1 cellular context compared by ENCODE assay signal in genomic region chr2:9946818-9947217, GRCh38.
TF ChIP-seq lines count a peak whose summit lies in the region.

No MANE protein-coding gene starts in this region.

TF ChIP-seq in HepG2, 621 proteins besides CTCF, POLR2A, EP300 and RAD21 (continued from another document and continues in another):
- TF ChIP-seq HIC2 (CRISPR knock-in tag; IDR thresholded peaks at IDR 0.05; ENCODE audit: low read depth): peak; percentile 61; the same call in 1 of the 2 replicates
- peak; percentile 81 for TF ChIP-seq POGZ (CRISPR knock-in tag; IDR thresholded peaks at IDR 0.05)
- TF ChIP-seq, protein P1, sequence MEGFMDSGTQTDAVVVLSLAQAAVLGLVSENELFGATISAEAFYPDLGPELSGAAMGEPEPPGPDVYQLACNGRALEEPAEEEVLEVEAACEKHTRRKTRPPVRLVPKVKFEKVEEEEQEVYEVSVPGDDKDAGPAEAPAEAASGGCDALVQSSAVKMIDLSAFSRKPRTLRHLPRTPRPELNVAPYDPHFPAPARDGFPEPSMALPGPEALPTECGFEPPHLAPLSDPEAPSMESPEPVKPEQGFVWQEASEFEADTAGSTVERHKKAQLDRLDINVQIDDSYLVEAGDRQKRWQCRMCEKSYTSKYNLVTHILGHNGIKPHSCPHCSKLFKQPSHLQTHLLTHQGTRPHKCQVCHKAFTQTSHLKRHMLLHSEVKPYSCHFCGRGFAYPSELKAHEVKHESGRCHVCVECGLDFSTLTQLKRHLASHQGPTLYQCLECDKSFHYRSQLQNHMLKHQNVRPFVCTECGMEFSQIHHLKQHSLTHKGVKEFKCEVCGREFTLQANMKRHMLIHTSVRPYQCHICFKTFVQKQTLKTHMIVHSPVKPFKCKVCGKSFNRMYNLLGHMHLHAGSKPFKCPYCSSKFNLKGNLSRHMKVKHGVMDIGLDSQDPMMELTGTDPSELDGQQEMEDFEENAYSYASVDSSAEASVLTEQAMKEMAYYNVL (CRISPR knock-in tag; IDR thresholded peaks at IDR 0.05; ENCODE audit: borderline replicate concordance): no peak
- peak; percentile 66 for TF ChIP-seq HNF4A (CRISPR knock-in tag; IDR thresholded peaks at IDR 0.05)
- TF ChIP-seq GFI1 (CRISPR knock-in tag; IDR thresholded peaks at IDR 0.05; ENCODE audit: borderline replicate concordance): peak; percentile 72
- peak; percentile 87 for TF ChIP-seq ADNP (CRISPR knock-in tag; IDR thresholded peaks at IDR 0.05)
- TF ChIP-seq HOXA3 (CRISPR knock-in tag; IDR thresholded peaks at IDR 0.05): peak; percentile 24; the same call in 1 of the 2 replicates
- peak; percentile 27; the same call in 1 of the 2 replicates for TF ChIP-seq FOSL2 (CRISPR knock-in tag; IDR thresholded peaks at IDR 0.05)
- TF ChIP-seq, protein P2, sequence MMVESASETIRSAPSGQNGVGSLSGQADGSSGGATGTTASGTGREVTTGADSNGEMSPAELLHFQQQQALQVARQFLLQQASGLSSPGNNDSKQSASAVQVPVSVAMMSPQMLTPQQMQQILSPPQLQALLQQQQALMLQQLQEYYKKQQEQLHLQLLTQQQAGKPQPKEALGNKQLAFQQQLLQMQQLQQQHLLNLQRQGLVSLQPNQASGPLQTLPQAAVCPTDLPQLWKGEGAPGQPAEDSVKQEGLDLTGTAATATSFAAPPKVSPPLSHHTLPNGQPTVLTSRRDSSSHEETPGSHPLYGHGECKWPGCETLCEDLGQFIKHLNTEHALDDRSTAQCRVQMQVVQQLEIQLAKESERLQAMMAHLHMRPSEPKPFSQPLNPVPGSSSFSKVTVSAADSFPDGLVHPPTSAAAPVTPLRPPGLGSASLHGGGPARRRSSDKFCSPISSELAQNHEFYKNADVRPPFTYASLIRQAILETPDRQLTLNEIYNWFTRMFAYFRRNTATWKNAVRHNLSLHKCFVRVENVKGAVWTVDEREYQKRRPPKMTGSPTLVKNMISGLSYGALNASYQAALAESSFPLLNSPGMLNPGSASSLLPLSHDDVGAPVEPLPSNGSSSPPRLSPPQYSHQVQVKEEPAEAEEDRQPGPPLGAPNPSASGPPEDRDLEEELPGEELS (CRISPR knock-in tag; IDR thresholded peaks at IDR 0.05): peak; percentile 80
- TF ChIP-seq FOXA3 (CRISPR knock-in tag; IDR thresholded peaks at IDR 0.05): peak; percentile 54
- TF ChIP-seq HOXA9 (CRISPR knock-in tag; IDR thresholded peaks at IDR 0.05; ENCODE audit: borderline replicate concordance): no peak
- peak; percentile 45; the same call in 1 of the 2 replicates for TF ChIP-seq HDAC2 (CRISPR knock-in tag; IDR thresholded peaks at IDR 0.05)
- peak; percentile 98 for TF ChIP-seq TEAD3 (CRISPR knock-in tag; optimal IDR thresholded peaks at IDR 0.05; ENCODE audit: borderline replicate concordance)
- no peak for TF ChIP-seq PCBP2 (optimal IDR thresholded peaks at IDR 0.05; ENCODE audit: low read depth, low read length, poor library complexity, severe bottlenecking)
- TF ChIP-seq, protein P3, sequence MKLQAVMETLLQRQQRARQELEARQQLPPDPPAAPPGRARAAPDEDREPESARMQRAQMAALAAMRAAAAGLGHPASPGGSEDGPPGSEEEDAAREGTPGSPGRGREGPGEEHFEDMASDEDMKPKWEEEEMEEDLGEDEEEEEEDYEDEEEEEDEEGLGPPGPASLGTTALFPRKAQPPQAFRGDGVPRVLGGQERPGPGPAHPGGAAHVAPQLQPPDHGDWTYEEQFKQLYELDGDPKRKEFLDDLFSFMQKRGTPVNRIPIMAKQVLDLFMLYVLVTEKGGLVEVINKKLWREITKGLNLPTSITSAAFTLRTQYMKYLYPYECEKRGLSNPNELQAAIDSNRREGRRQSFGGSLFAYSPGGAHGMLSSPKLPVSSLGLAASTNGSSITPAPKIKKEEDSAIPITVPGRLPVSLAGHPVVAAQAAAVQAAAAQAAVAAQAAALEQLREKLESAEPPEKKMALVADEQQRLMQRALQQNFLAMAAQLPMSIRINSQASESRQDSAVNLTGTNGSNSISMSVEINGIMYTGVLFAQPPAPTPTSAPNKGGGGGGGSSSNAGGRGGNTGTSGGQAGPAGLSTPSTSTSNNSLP (IDR thresholded peaks at IDR 0.05; ENCODE audit: low read depth, low read length): peak; percentile 7; the same call in 1 of the 2 replicates
- peak in 1 of 2 experiments; percentile 91; a peak in 2 of 4 replicates for TF ChIP-seq ATF4 (CRISPR knock-in tag; IDR thresholded peaks at IDR 0.05)
- peak; percentile 39; the same call in 1 of the 2 replicates for TF ChIP-seq ARID5B (CRISPR knock-in tag; IDR thresholded peaks at IDR 0.05)
- TF ChIP-seq CEBPG (CRISPR knock-in tag; IDR thresholded peaks at IDR 0.05): peak; percentile 92
- peak; percentile 71 for TF ChIP-seq PAXIP1 (CRISPR knock-in tag; conservative IDR thresholded peaks at IDR 0.05)
- peak; percentile 23; the same call in 1 of the 2 replicates for TF ChIP-seq ZNF501 (CRISPR knock-in tag; IDR thresholded peaks at IDR 0.05)
- peak; percentile 92 for TF ChIP-seq KDM1A (CRISPR knock-in tag; IDR thresholded peaks at IDR 0.05)
- 0 out of 2 replicates have a peak, but pooled peaks have one; percentile 34 for TF ChIP-seq ZNF121 (CRISPR knock-in tag; IDR thresholded peaks at IDR 0.05)
- 0 out of 2 replicates have a peak, but pooled peaks have one; percentile 16 for TF ChIP-seq RARA (CRISPR knock-in tag; IDR thresholded peaks at IDR 0.05)
- peak; percentile 64; the same call in 1 of the 2 replicates for TF ChIP-seq FOXP1 (IDR thresholded peaks at IDR 0.05)
- TF ChIP-seq FOXP1 (CRISPR knock-in tag; IDR thresholded peaks at IDR 0.05): peak; percentile 69
- peak; percentile 78; the same call in 1 of the 2 replicates for TF ChIP-seq CHD4 (IDR thresholded peaks at IDR 0.05; ENCODE audit: borderline replicate concordance, low read length)
- TF ChIP-seq FOXK2 (IDR thresholded peaks at IDR 0.05): 0 out of 2 replicates have a peak, but pooled peaks have one; percentile 37
- TF ChIP-seq BCL3 (CRISPR knock-in tag; IDR thresholded peaks at IDR 0.05): no peak
- no peak for TF ChIP-seq MIER2 (CRISPR knock-in tag; IDR thresholded peaks at IDR 0.05)
- peak; percentile 44; the same call in 1 of the 2 replicates for TF ChIP-seq FOXO1 (CRISPR knock-in tag; IDR thresholded peaks at IDR 0.05)
- peak; percentile 4; the same call in 1 of the 2 replicates for TF ChIP-seq FOXA1 (IDR thresholded peaks at IDR 0.05)
- no peak for TF ChIP-seq FOXA1 (CRISPR knock-in tag; IDR thresholded peaks at IDR 0.05)
- peak; percentile 77 for TF ChIP-seq ZMYM2 (CRISPR knock-in tag; IDR thresholded peaks at IDR 0.05)
- TF ChIP-seq, protein P4, sequence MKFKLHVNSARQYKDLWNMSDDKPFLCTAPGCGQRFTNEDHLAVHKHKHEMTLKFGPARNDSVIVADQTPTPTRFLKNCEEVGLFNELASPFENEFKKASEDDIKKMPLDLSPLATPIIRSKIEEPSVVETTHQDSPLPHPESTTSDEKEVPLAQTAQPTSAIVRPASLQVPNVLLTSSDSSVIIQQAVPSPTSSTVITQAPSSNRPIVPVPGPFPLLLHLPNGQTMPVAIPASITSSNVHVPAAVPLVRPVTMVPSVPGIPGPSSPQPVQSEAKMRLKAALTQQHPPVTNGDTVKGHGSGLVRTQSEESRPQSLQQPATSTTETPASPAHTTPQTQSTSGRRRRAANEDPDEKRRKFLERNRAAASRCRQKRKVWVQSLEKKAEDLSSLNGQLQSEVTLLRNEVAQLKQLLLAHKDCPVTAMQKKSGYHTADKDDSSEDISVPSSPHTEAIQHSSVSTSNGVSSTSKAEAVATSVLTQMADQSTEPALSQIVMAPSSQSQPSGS (CRISPR knock-in tag; IDR thresholded peaks at IDR 0.05): peak; percentile 60; the same call in 1 of the 2 replicates
- TF ChIP-seq SAP130 (CRISPR knock-in tag; IDR thresholded peaks at IDR 0.05; ENCODE audit: low read depth): peak; percentile 33; the same call in 1 of the 2 replicates
- TF ChIP-seq, protein P5, sequence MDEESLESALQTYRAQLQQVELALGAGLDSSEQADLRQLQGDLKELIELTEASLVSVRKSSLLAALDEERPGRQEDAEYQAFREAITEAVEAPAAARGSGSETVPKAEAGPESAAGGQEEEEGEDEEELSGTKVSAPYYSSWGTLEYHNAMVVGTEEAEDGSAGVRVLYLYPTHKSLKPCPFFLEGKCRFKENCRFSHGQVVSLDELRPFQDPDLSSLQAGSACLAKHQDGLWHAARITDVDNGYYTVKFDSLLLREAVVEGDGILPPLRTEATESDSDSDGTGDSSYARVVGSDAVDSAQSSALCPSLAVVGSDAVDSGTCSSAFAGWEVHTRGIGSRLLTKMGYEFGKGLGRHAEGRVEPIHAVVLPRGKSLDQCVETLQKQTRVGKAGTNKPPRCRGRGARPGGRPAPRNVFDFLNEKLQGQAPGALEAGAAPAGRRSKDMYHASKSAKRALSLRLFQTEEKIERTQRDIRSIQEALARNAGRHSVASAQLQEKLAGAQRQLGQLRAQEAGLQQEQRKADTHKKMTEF (CRISPR knock-in tag; IDR thresholded peaks at IDR 0.05): peak; percentile 41; the same call in 1 of the 2 replicates
- peak; percentile 24; the same call in 1 of the 2 replicates for TF ChIP-seq NCOA2 (CRISPR knock-in tag; IDR thresholded peaks at IDR 0.05)
- TF ChIP-seq ELF4 (CRISPR knock-in tag; IDR thresholded peaks at IDR 0.05; ENCODE audit: borderline replicate concordance): no peak
- no peak for TF ChIP-seq ZFAT (CRISPR knock-in tag; conservative IDR thresholded peaks at IDR 0.05)
- no peak for TF ChIP-seq NR2F6 (IDR thresholded peaks at IDR 0.05)
- TF ChIP-seq NR2F6 (CRISPR knock-in tag; IDR thresholded peaks at IDR 0.05): 0 out of 2 replicates have a peak, but pooled peaks have one; percentile 23
